15 cellular contexts compared by ENCODE assay signal in genomic region chr10:51696251-51696650, GRCh38. TPM values are rescaled to one million over a fixed set of nuclear protein-coding genes. Genes with fewer than 3 reads are reported as not detected.
A peak's percentile ranks its signal among the peaks of the same experiment; 100 is the strongest.
DNase-seq lines count a peak whose midpoint lies in the region; ATAC-seq and TF ChIP-seq lines count a peak whose summit lies in the region.
"Had no signal": no experiment of that assay in that cellular context is flagged by ENCODE, and none has a peak within 500 bp of the region (broad histone marks: within the 10 kb centered on the region; RNA-seq: fewer than 3 reads in every experiment).

No MANE protein-coding gene starts in this region.

- H3K36me3 ChIP-seq in SU-DHL-6 (ENCODE audit: low read length) (no peaks in the 10 kb centered on the region; the same call in 1 of the 2 replicates), gastrocnemius medialis (peaks cover 0 to 5% of the 10 kb centered on the region in 2 donors), neuronal stem cell (replicated peaks in 1 of 2; ENCODE audit: control insufficient read depth in 2 of 2, insufficient read depth in 2 of 2, low read length in 2 of 2) (peaks cover 9 to 38% of the 10 kb centered on the region in 2 donors), tibial nerve (peaks cover 0 to 9% (median 0%) of the 10 kb centered on the region in 3 donors)

- H3K27ac Mint-ChIP-seq in activated CD8-positive, alpha-beta memory T cell treated with anti-CD3 and anti-CD28 coated beads, Interleukin-2, amount 10 ng/mL, durations not matched to agents 7 days and 5 days, result no peak overlapping the region
- H3K27ac Mint-ChIP-seq: dendritic cell treated with granulocyte-macrophage colony-stimulating factor and Interleukin-4, amounts not matched to agents 40 ng/mL and 50 ng/mL, for 4 days had no signal

- H3K4ac ChIP-seq in neuronal stem cell (ENCODE audit: low read length), result no peak overlapping the region

- no peak overlapping the region for H4K91ac ChIP-seq in neuronal stem cell (ENCODE audit: low read depth, low read length, poor library complexity)

- H3K4me3 Mint-ChIP-seq in activated CD8-positive, alpha-beta memory T cell treated with anti-CD3 and anti-CD28 coated beads, Interleukin-2, amount 10 ng/mL, durations not matched to agents 7 days and 5 days, result peak overlapping the region; percentile 40
- H3K4me3 Mint-ChIP-seq: dendritic cell treated with granulocyte-macrophage colony-stimulating factor and Interleukin-4, amounts not matched to agents 40 ng/mL and 50 ng/mL, for 4 days had no signal

- no peaks in the 10 kb centered on the region for H3K27me3 Mint-ChIP-seq in activated CD8-positive, alpha-beta memory T cell treated with anti-CD3 and anti-CD28 coated beads, Interleukin-2, amount 10 ng/mL, durations not matched to agents 7 days and 5 days
- H3K27me3 Mint-ChIP-seq: dendritic cell treated with granulocyte-macrophage colony-stimulating factor and Interleukin-4, amounts not matched to agents 40 ng/mL and 50 ng/mL, for 4 days had no signal

- H3K27me3 ChIP-seq in SU-DHL-6 (ENCODE audit: low read length) (no peaks in the 10 kb centered on the region), gastrocnemius medialis (no peaks in the 10 kb centered on the region), neuronal stem cell (ENCODE audit: control insufficient read depth in 3 of 3, insufficient read depth in 3 of 3, low read depth in 1 of 3, low read length in 3 of 3) (no peaks in the 10 kb centered on the region), tibial nerve (no peaks in the 10 kb centered on the region)

- no peak overlapping the region for H3K4me3 ChIP-seq in SU-DHL-6 (ENCODE audit: insufficient read depth, low read length, poor library complexity, severe bottlenecking)
- peak overlapping the region in 1 of 4 donors; percentile 24 for H3K4me3 ChIP-seq in gastrocnemius medialis
- H3K4me3 ChIP-seq in neuronal stem cell (ENCODE audit: low read length in 2 of 2), result no peak overlapping the region
- no peak overlapping the region for H3K4me3 ChIP-seq in tibial nerve

- TF ChIP-seq CTCF in SU-DHL-6 (IDR thresholded peaks at IDR 0.05; ENCODE audit: insufficient read depth, low read length, poor library complexity, severe bottlenecking), result no peak
- TF ChIP-seq CTCF in gastrocnemius medialis (IDR thresholded peaks at IDR 0.05 in 4 of 5, conservative IDR thresholded peaks at IDR 0.05 in 1 of 5), result no peak
- TF ChIP-seq CTCF in tibial nerve (IDR thresholded peaks at IDR 0.05), result no peak

- DNase-seq in activated CD8-positive, alpha-beta memory T cell treated with anti-CD3 and anti-CD28 coated beads, Interleukin-2, amount 10 ng/mL, durations not matched to agents 7 days and 5 days, result no peak
- no peak for DNase-seq in activated CD8-positive, alpha-beta memory T cell treated with anti-CD3 and anti-CD28 coated beads for 24 hours
- DNase-seq in fibroblast of gingiva (ENCODE audit: low read depth) (peak; percentile 52), gastrocnemius medialis (no peak), neuronal stem cell (ENCODE audit: low spot score) (no peak), tibial nerve (ENCODE audit: low spot score in 2 of 2) (no peak), DMS114 treated with DMSO at 0.1 percent for 48 hours (lab: John Stamatoyannopoulos, UW; ENCODE audit: unreplicated experiment) (no peak)
- DNase-seq: left ventricle myocardium superior; NCI-H1105 treated with DMSO at 0.1 percent for 48 hours; NCI-H2171 treated with DMSO at 0.1 percent for 48 hours; nucleus accumbens; SHP77; stimulated activated naive CD4-positive, alpha-beta T cell treated with Interleukin-2 at 50 U/mL for 16 hours had no signal

- H3K9ac ChIP-seq in SU-DHL-6 (ENCODE audit: low read length), result no peak overlapping the region
- H3K9ac ChIP-seq in neuronal stem cell (ENCODE audit: low read depth, low read length, poor library complexity), result no peak overlapping the region

- no peak overlapping the region for H2AK5ac ChIP-seq in neuronal stem cell (ENCODE audit: low read depth, low read length)

- H3K9me3 ChIP-seq in SU-DHL-6 (ENCODE audit: insufficient read depth, low read length) (no peaks in the 10 kb centered on the region), gastrocnemius medialis (no peaks in the 10 kb centered on the region), neuronal stem cell (replicated peaks in 1 of 2; ENCODE audit: control insufficient read depth in 2 of 2, insufficient read depth in 1 of 2, low read depth in 1 of 2, low read length in 2 of 2) (no peaks in the 10 kb centered on the region), tibial nerve (no peaks in the 10 kb centered on the region)

- no peak overlapping the region for H2BK120ac ChIP-seq in neuronal stem cell (ENCODE audit: low read depth, low read length)

- no CpG with 5 or more reads among the region's 1 CpG for WGBS in neuronal stem cell (ENCODE audit: extremely low coverage in 2 of 2, insufficient read length in 2 of 2, insufficient replicate concordance in 1 of 2), 2 donors
- 60 to 68% methylated on average over 1 of the region's 1 CpG for WGBS in tibial nerve, 2 donors

- H2BK5ac ChIP-seq in neuronal stem cell (ENCODE audit: low read length), result no peak overlapping the region

- no peak overlapping the region for H2AFZ ChIP-seq in SU-DHL-6 (ENCODE audit: low read depth, low read length, severe bottlenecking)
- H2AFZ ChIP-seq in neuronal stem cell (ENCODE audit: low read length), result no peak overlapping the region

- no peaks in the 10 kb centered on the region for H3K9me3 Mint-ChIP-seq in activated CD8-positive, alpha-beta memory T cell treated with anti-CD3 and anti-CD28 coated beads, Interleukin-2, amount 10 ng/mL, durations not matched to agents 7 days and 5 days (ENCODE audit: low read depth)
- H3K9me3 Mint-ChIP-seq: dendritic cell treated with granulocyte-macrophage colony-stimulating factor and Interleukin-4, amounts not matched to agents 40 ng/mL and 50 ng/mL, for 4 days had no signal

- ATAC-seq in activated CD8-positive, alpha-beta memory T cell treated with anti-CD3 and anti-CD28 coated beads, Interleukin-2, amount 10 ng/mL, durations not matched to agents 7 days and 5 days, result no peak
- ATAC-seq in gastrocnemius medialis, result no peak
- ATAC-seq: left ventricle myocardium superior had no signal

- H2BK15ac ChIP-seq in neuronal stem cell (ENCODE audit: low read length), result no peak overlapping the region

- H3K27ac ChIP-seq in SU-DHL-6 (ENCODE audit: low read depth, low read length) (no peak overlapping the region), gastrocnemius medialis (peak overlapping the region; percentile 15 to 63 (median 46)), neuronal stem cell (replicated peaks; ENCODE audit: low read length) (no peak overlapping the region), tibial nerve (no peak overlapping the region)

- H4K20me1 ChIP-seq in SU-DHL-6 (ENCODE audit: low read depth, low read length), result peaks cover 10% of the 10 kb centered on the region; the same call in 1 of the 2 replicates

- in situ Hi-C loops in gastrocnemius medialis (cut with MboI; ENCODE audit: low sequenced_read_pairs in 4 of 4), result no loop called here

- H4K8ac ChIP-seq in neuronal stem cell (ENCODE audit: low read depth, low read length), result no peak overlapping the region

- no peak overlapping the region for H3K14ac ChIP-seq in neuronal stem cell (ENCODE audit: low read length)

- H3K79me2 ChIP-seq in SU-DHL-6 (ENCODE audit: insufficient read depth, low read length), result peaks cover 30% of the 10 kb centered on the region

- H3K4me1 ChIP-seq in gastrocnemius medialis (peaks cover 49 to 52% of the 10 kb centered on the region in 2 donors), neuronal stem cell (ENCODE audit: control insufficient read depth in 2 of 2, insufficient read depth in 1 of 2, low read depth in 1 of 2, low read length in 2 of 2) (peaks cover 10 to 14% of the 10 kb centered on the region in 2 donors), tibial nerve (peaks cover 0 to 53% (median 25%) of the 10 kb centered on the region in 4 donors)

- H3K23ac ChIP-seq in neuronal stem cell (ENCODE audit: low read depth, low read length, poor library complexity), result no peak overlapping the region

- TF ChIP-seq EP300 in tibial nerve (IDR thresholded peaks at IDR 0.05), result no peak

- intact Hi-C loops in gastrocnemius medialis (cut with DNase I; ENCODE audit: low total_unique reads), result loop anchor here (5.0 kb wide), 2 partner anchors 411 to 704 kb away; no protein-coding TSS in a partner anchor

- H3K4me1 Mint-ChIP-seq in activated CD8-positive, alpha-beta memory T cell treated with anti-CD3 and anti-CD28 coated beads, Interleukin-2, amount 10 ng/mL, durations not matched to agents 7 days and 5 days, result peaks cover 38% of the 10 kb centered on the region

- peaks cover 37% of the 10 kb centered on the region for H3K36me3 Mint-ChIP-seq in activated CD8-positive, alpha-beta memory T cell treated with anti-CD3 and anti-CD28 coated beads, Interleukin-2, amount 10 ng/mL, durations not matched to agents 7 days and 5 days

- CTCF ChIA-PET in activated CD8-positive, alpha-beta memory T cell treated with anti-CD3 and anti-CD28 coated beads, Interleukin-2, amount 10 ng/mL, durations not matched to agents 7 days and 5 days (lab: Charles Lee), result no interaction called here

- H3K4me2 ChIP-seq in SU-DHL-6 (ENCODE audit: low read depth, low read length, poor library complexity, severe bottlenecking) (peak overlapping the region; percentile 16), neuronal stem cell (ENCODE audit: insufficient read depth, low read length, poor library complexity, severe bottlenecking) (no peak overlapping the region)

- no peak overlapping the region for H2BK12ac ChIP-seq in neuronal stem cell (ENCODE audit: low read length)

- no peak for TF ChIP-seq POLR2A in gastrocnemius medialis (IDR thresholded peaks at IDR 0.05)
- no peak for TF ChIP-seq POLR2A in tibial nerve (IDR thresholded peaks at IDR 0.05)

- H3F3A ChIP-seq in SU-DHL-6 (ENCODE audit: insufficient read depth), result no peaks in the 10 kb centered on the region

- H3K79me1 ChIP-seq in neuronal stem cell (ENCODE audit: low read depth, low read length), result peaks cover 5% of the 10 kb centered on the region

- no peak overlapping the region for H3K18ac ChIP-seq in neuronal stem cell (ENCODE audit: low read length)

- H3K9me2 ChIP-seq in SU-DHL-6 (replicated peaks; ENCODE audit: insufficient read depth, low read length), result no peaks in the 10 kb centered on the region

RNA-seq across cellular contexts. Expression of gene CSTF2T, which starts 3.1 kb away (rescaled TPM):
- total RNA-seq in activated CD8-positive, alpha-beta memory T cell treated with anti-CD3 and anti-CD28 coated beads, Interleukin-2, amount 10 ng/mL, durations not matched to agents 7 days and 5 days, result 10 to 100 TPM; 36.9 to 39.3 TPM
- total RNA-seq in gastrocnemius medialis (10 to 100 TPM; 11.4 to 22.2 (median 16.3) TPM), tibial nerve (10 to 100 TPM; 18.6 to 25.7 (median 20.8) TPM)
- 20.2 TPM for polyA plus RNA-seq in neuronal stem cell (2013, experiment 1 of 2)
- polyA plus RNA-seq in neuronal stem cell (2013, experiment 2 of 2), result 20.7 TPM

Comparison
In these comparisons a context has a peak if more than half of its experiments do, and no peak if none do; other contexts are left out.
1. H3K27ac ChIP-seq: peak in gastrocnemius medialis (4 of 4); none in SU-DHL-6 (single experiment), neuronal stem cell (single experiment) and tibial nerve (0 of 4).